ENCODE assay signal across 18 cellular contexts in genomic region chr3:30665539-30665938, GRCh38. TPM values are rescaled to one million over a fixed set of nuclear protein-coding genes. Genes with fewer than 3 reads are reported as not detected.
DNase-seq lines count a peak whose midpoint lies in the region; ATAC-seq and TF ChIP-seq lines count a peak whose summit lies in the region.
"Had no signal": no experiment of that assay in that cellular context is flagged by ENCODE, and none has a peak within 500 bp of the region (broad histone marks: within the 10 kb centered on the region; RNA-seq: fewer than 3 reads in every experiment).

No MANE protein-coding gene starts in this region.

- no TSS peak for BruUV-seq in IMR-90 (replicated peaks; lab: Mats Ljungman, UMichigan)

- H3K4ac ChIP-seq in IMR-90 (ENCODE audit: low read depth, low read length) (peak overlapping the region; percentile 19; the same call in 1 of the 2 replicates), trophoblast cell (ENCODE audit: low read depth, low read length) (no peak overlapping the region)

- H2AFZ ChIP-seq in IMR-90 (replicated peaks; ENCODE audit: low read length, poor library complexity): no peak overlapping the region
- no peak overlapping the region for H2AFZ ChIP-seq in trophoblast cell (ENCODE audit: insufficient read depth, low read length, poor library complexity)
- H2AFZ ChIP-seq: parathyroid adenoma, PC-9 had no signal

- peaks cover 12% of the 10 kb centered on the region for H3K36me3 ChIP-seq in IMR-90 (ENCODE audit: control insufficient read depth, insufficient read depth, low read length)
- peaks cover 10 to 37% of the 10 kb centered on the region in 2 donors for H3K36me3 ChIP-seq in ascending aorta
- peaks cover 0 to 4% of the 10 kb centered on the region in 2 experiments for H3K36me3 ChIP-seq in trophoblast cell (ENCODE audit: control insufficient read depth in 1 of 2, insufficient read depth in 2 of 2, low read length in 2 of 2)

- no peak overlapping the region for H2AK5ac ChIP-seq in IMR-90 (ENCODE audit: low read depth, low read length)
- H2AK5ac ChIP-seq in trophoblast cell (ENCODE audit: low read length): peak overlapping the region; percentile 69

- H3K18ac ChIP-seq in IMR-90 (ENCODE audit: low read depth, low read length): no peak overlapping the region
- H3K18ac ChIP-seq in trophoblast cell (ENCODE audit: low read length): no peak overlapping the region

- peaks cover 95% of the 10 kb centered on the region for H3K4me1 Mint-ChIP-seq in activated CD4-positive, alpha-beta T cell treated with anti-CD3 and anti-CD28 coated beads for 36 hours

- no peak for ATAC-seq in activated CD4-positive, alpha-beta T cell treated with anti-CD3 and anti-CD28 coated beads for 36 hours
- ATAC-seq in IMR-90 (ENCODE audit: low read depth): no peak
- no peak for ATAC-seq in GM18520 (IDR thresholded peaks at IDR 0.05; ENCODE audit: unreplicated experiment)
- ATAC-seq: body of pancreas, WTC11 had no signal

- H2AK9ac ChIP-seq in IMR-90 (replicated peaks; ENCODE audit: low read depth, low read length, poor library complexity): no peak overlapping the region

- H4K8ac ChIP-seq in IMR-90 (ENCODE audit: low read depth in 2 of 2, low read length in 2 of 2) (no peak overlapping the region), trophoblast cell (ENCODE audit: low read depth, low read length) (peak overlapping the region; percentile 47)

- POLR2A ChIA-PET in activated CD4-positive, alpha-beta T cell treated with anti-CD3 and anti-CD28 coated beads for 36 hours (lab: Charles Lee): interaction anchor here (0.6 kb wide), 1 partner anchor 20 kb away, joined by 3 read pairs; no protein-coding TSS in a partner anchor
- POLR2A ChIA-PET in IMR-90 (lab: Charles Lee; ENCODE audit: unreplicated experiment): no interaction called here

- no peak overlapping the region for H4K91ac ChIP-seq in IMR-90 (ENCODE audit: insufficient read depth, low read depth, low read length)
- peak overlapping the region; percentile 80 for H4K91ac ChIP-seq in trophoblast cell (ENCODE audit: low read depth, low read length)

- H3K4me3 Mint-ChIP-seq in activated CD4-positive, alpha-beta T cell treated with anti-CD3 and anti-CD28 coated beads for 36 hours: peak overlapping the region; percentile 48
- H3K4me3 Mint-ChIP-seq: WTC11 had no signal

- DNase-seq in activated CD4-positive, alpha-beta T cell treated with anti-CD3 and anti-CD28 coated beads for 36 hours: no peak
- DNase-seq in activated CD4-positive, alpha-beta T cell treated with anti-CD3 and anti-CD28 coated beads for 48 hours: no peak
- no peak for DNase-seq in IMR-90
- no peak for DNase-seq in ascending aorta (ENCODE audit: low spot score in 2 of 2)
- DNase-seq in trophoblast cell: no peak
- DNase-seq in medulla oblongata (ENCODE audit: extremely low spot score): no peak
- DNase-seq in NCI-H187 treated with DMSO at 0.1 percent for 48 hours (lab: John Stamatoyannopoulos, UW): no peak
- DNase-seq: body of pancreas; Caco-2; foreskin fibroblast; midbrain; NCI-H1930; PC-9; stimulated activated CD4-positive, alpha-beta T cell treated with anti-CD3 and anti-CD28 coated beads, Interleukin-15, amount 100 ng/mL, for 24 hours; tibial artery had no signal

- H3K23ac ChIP-seq in IMR-90 (ENCODE audit: low read depth, low read length): no peak overlapping the region
- H3K23ac ChIP-seq in trophoblast cell (ENCODE audit: low read length): no peak overlapping the region

- no peak for TF ChIP-seq POLR2A in IMR-90 (IDR thresholded peaks at IDR 0.05; ENCODE audit: low read depth, low read length)

- H3K14ac ChIP-seq in IMR-90 (replicated peaks; ENCODE audit: low read depth, low read length): peak overlapping the region; percentile 14; the same call in 1 of the 2 replicates
- no peak overlapping the region for H3K14ac ChIP-seq in trophoblast cell (ENCODE audit: low read length)

- H3K9me3 ChIP-seq in IMR-90 (ENCODE audit: control insufficient read depth, insufficient read depth, low read length) (no peaks in the 10 kb centered on the region), ascending aorta (no peaks in the 10 kb centered on the region), trophoblast cell (ENCODE audit: insufficient read depth, low read depth, low read length) (no peaks in the 10 kb centered on the region)
- H3K9me3 ChIP-seq: body of pancreas, Caco-2, tibial artery had no signal

- H3K27me3 Mint-ChIP-seq in activated CD4-positive, alpha-beta T cell treated with anti-CD3 and anti-CD28 coated beads for 36 hours: no peaks in the 10 kb centered on the region

- H2BK120ac ChIP-seq in IMR-90 (ENCODE audit: low read depth, low read length): no peak overlapping the region
- H2BK120ac ChIP-seq in trophoblast cell (ENCODE audit: insufficient read depth, low read length, poor library complexity): peak overlapping the region; percentile 43

- in situ Hi-C loops in IMR-90 (cut with MboI; ENCODE audit: low sequenced_read_pairs): no loop called here

- no peak for TF ChIP-seq RAD21 in IMR-90 (IDR thresholded peaks at IDR 0.05; ENCODE audit: low read length)

- peaks cover 68% of the 10 kb centered on the region for H3K36me3 Mint-ChIP-seq in activated CD4-positive, alpha-beta T cell treated with anti-CD3 and anti-CD28 coated beads for 36 hours (ENCODE audit: low read depth)

- no peak overlapping the region for H3K56ac ChIP-seq in IMR-90 (ENCODE audit: extremely low read depth, insufficient read depth, low read length)

- peaks cover 10% of the 10 kb centered on the region for H3K9me1 ChIP-seq in IMR-90 (ENCODE audit: insufficient read depth, low read length)

- dilution Hi-C loops in IMR-90 (cut with HindIII; ENCODE audit: low sequenced_read_pairs, unreplicated experiment): no loop called here

- no peak overlapping the region for H3K4me3 ChIP-seq in IMR-90 (ENCODE audit: insufficient read depth, low read depth, low read length)
- no peak overlapping the region for H3K4me3 ChIP-seq in ascending aorta
- no peak overlapping the region for H3K4me3 ChIP-seq in trophoblast cell (ENCODE audit: low read depth, low read length)
- H3K4me3 ChIP-seq: body of pancreas, PC-9, tibial artery had no signal

- no peaks in the 10 kb centered on the region for H3K79me2 ChIP-seq in trophoblast cell (ENCODE audit: control insufficient read depth, insufficient read depth, low read length, poor library complexity)
- H3K79me2 ChIP-seq: parathyroid adenoma had no signal

- peak overlapping the region; percentile 90 for H3K27ac Mint-ChIP-seq in activated CD4-positive, alpha-beta T cell treated with anti-CD3 and anti-CD28 coated beads for 36 hours

- H2BK12ac ChIP-seq in trophoblast cell (ENCODE audit: low read length): peak overlapping the region; percentile 58

- no peak overlapping the region for H2BK20ac ChIP-seq in IMR-90 (ENCODE audit: low read depth, low read length)

- H3K9ac ChIP-seq in IMR-90 (ENCODE audit: low read depth, low read length) (no peak overlapping the region), trophoblast cell (ENCODE audit: low read length) (no peak overlapping the region)
- H3K9ac ChIP-seq: parathyroid adenoma had no signal

- no peak overlapping the region for H4K5ac ChIP-seq in IMR-90 (ENCODE audit: low read depth, low read length)

- H3K4me1 ChIP-seq in IMR-90 (ENCODE audit: control insufficient read depth, insufficient read depth, low read length) (peaks cover 2% of the 10 kb centered on the region; the same call in 1 of the 2 replicates), ascending aorta (peaks cover 0 to 41% of the 10 kb centered on the region in 2 donors), trophoblast cell (ENCODE audit: control insufficient read depth in 1 of 2, insufficient read depth in 2 of 2, low read length in 2 of 2) (peaks cover 0 to 10% of the 10 kb centered on the region in 2 experiments)
- H3K4me1 ChIP-seq: body of pancreas, parathyroid adenoma had no signal

- H2BK5ac ChIP-seq in IMR-90 (ENCODE audit: low read depth, low read length, poor library complexity, severe bottlenecking) (no peak overlapping the region), trophoblast cell (ENCODE audit: low read depth, low read length, poor library complexity) (peak overlapping the region; percentile 21)

- no CpG with 5 or more reads among the region's 2 CpGs for WGBS in IMR-90 (ENCODE audit: extremely low coverage in 2 of 2, insufficient read length in 1 of 2), 2 experiments
- WGBS in trophoblast cell (ENCODE audit: extremely low coverage, insufficient coverage, insufficient read length): no CpG with 5 or more reads among the region's 2 CpGs

- H4K12ac ChIP-seq in trophoblast cell (ENCODE audit: low read depth, low read length): no peak overlapping the region

- no peaks in the 10 kb centered on the region for H3K9me3 Mint-ChIP-seq in activated CD4-positive, alpha-beta T cell treated with anti-CD3 and anti-CD28 coated beads for 36 hours (ENCODE audit: low read depth)
- H3K9me3 Mint-ChIP-seq: WTC11 had no signal

- H3K27me3 ChIP-seq in IMR-90 (ENCODE audit: control insufficient read depth, insufficient read depth, low read length): no peaks in the 10 kb centered on the region
- no peaks in the 10 kb centered on the region for H3K27me3 ChIP-seq in ascending aorta
- H3K27me3 ChIP-seq in trophoblast cell (ENCODE audit: insufficient read depth, low read length): no peaks in the 10 kb centered on the region
- H3K27me3 ChIP-seq: body of pancreas, tibial artery had no signal

- TF ChIP-seq CTCF in IMR-90 (conservative IDR thresholded peaks at IDR 0.05; ENCODE audit: low read depth, low read length) (no peak), ascending aorta (IDR thresholded peaks at IDR 0.05) (no peak)

- H3K4me2 ChIP-seq in IMR-90 (ENCODE audit: low read depth, low read length) (no peak overlapping the region), trophoblast cell (ENCODE audit: low read length) (no peak overlapping the region)
- H3K4me2 ChIP-seq: PC-9 had no signal

- intact Hi-C loops in activated CD4-positive, alpha-beta T cell treated with anti-CD3 and anti-CD28 coated beads for 36 hours (cut with DNase I, micrococcal nuclease): no loop called here
- intact Hi-C loops in IMR-90 (cut with micrococcal nuclease) (no loop called here), ascending aorta (cut with DNase I) (no loop called here)

- no peak overlapping the region for H3K27ac ChIP-seq in IMR-90 (ENCODE audit: insufficient read depth, low read length)
- peak overlapping the region; percentile 4 for H3K27ac ChIP-seq in ascending aorta
- no peak overlapping the region for H3K27ac ChIP-seq in trophoblast cell (ENCODE audit: low read depth, low read length)
- H3K27ac ChIP-seq: body of pancreas, parathyroid adenoma, PC-9 had no signal

- CTCF ChIA-PET in activated CD4-positive, alpha-beta T cell treated with anti-CD3 and anti-CD28 coated beads for 36 hours (lab: Charles Lee): interaction anchor here (0.6 to 3.6 kb wide), 9 partner anchors 10 to 433 kb away, joined by 3 to 12 read pairs (median 3); partner anchors contain the start of gene TGFBR2
- CTCF ChIA-PET in IMR-90 (lab: Yijun Ruan, JAX): no interaction called here

- no peak overlapping the region for H2BK15ac ChIP-seq in IMR-90 (ENCODE audit: low read depth, low read length)

- peaks cover 32 to 60% of the 10 kb centered on the region in 2 experiments for H3K79me1 ChIP-seq in IMR-90 (ENCODE audit: low read depth in 1 of 2, low read length in 2 of 2)
- H3K79me1 ChIP-seq in trophoblast cell (ENCODE audit: low read length): peaks cover 4% of the 10 kb centered on the region

- H4K20me1 ChIP-seq in IMR-90 (ENCODE audit: insufficient read depth, low read length): no peaks in the 10 kb centered on the region

RNA-seq across cellular contexts. Expression of gene TGFBR2, which starts 59.1 kb away (rescaled TPM):
- 10 to 100 TPM; 45.5 to 46.6 TPM for total RNA-seq in activated CD4-positive, alpha-beta T cell treated with anti-CD3 and anti-CD28 coated beads for 36 hours
- 87.5 and 89.7 TPM in 2 replicates for total RNA-seq in IMR-90 (2012; rRNA removed)
- polyA plus RNA-seq in IMR-90 (2012; rRNA removed): 58.1 and 63.7 TPM in 2 replicates
- polyA plus RNA-seq in IMR-90 (2012; cell fraction: cytosol; rRNA removed): 34.9 and 52.0 TPM in 2 replicates
- 17.3 and 35.9 TPM in 2 replicates for polyA plus RNA-seq in IMR-90 (2012; cell fraction: nucleus; rRNA removed; ENCODE audit: low replicate concordance)
- total RNA-seq in ascending aorta: 343 TPM
- polyA plus RNA-seq in trophoblast cell (2013): 95.2 and 107 TPM in 2 replicates

Comparison
In these comparisons a context has a peak if more than half of its experiments do, and no peak if none do; other contexts are left out.
1. H3K27ac ChIP-seq: peak in ascending aorta (2 of 2); none in IMR-90 (single experiment) and trophoblast cell (single experiment).